19 cellular contexts compared by ENCODE assay signal in genomic region chr17:77867308-77867781, GRCh38.
DNase-seq lines count a peak whose midpoint lies in the region; ATAC-seq, FAIRE-seq and TF ChIP-seq lines count a peak whose summit lies in the region.
"Had no signal": no experiment of that assay in that cellular context is flagged by ENCODE, and none has a peak within 500 bp of the region (broad histone marks: within the 10 kb centered on the region; RNA-seq: fewer than 3 reads in every experiment).

No MANE protein-coding gene starts in this region.

- H3K4me2 ChIP-seq in GM23338 (no peak overlapping the region), astrocyte (ENCODE audit: low read length) (no peak overlapping the region), GM23248 (ENCODE audit: unreplicated experiment) (no peak overlapping the region)

- WGBS in GM23248 (ENCODE audit: low coverage in 1 of 2, low lambda C conversion rate in 2 of 2, missing lambda C conversion rate in 2 of 2), 2 experiments: 68 to 70% methylated on average over 5 of the region's 5 CpGs
- 75% methylated on average over 5 of the region's 5 CpGs for WGBS in suprapubic skin

- H3K27me3 Mint-ChIP-seq in GM23338 (ENCODE audit: insufficient read depth, low read depth, poor library complexity) (peaks cover 16% of the 10 kb centered on the region), astrocyte (ENCODE audit: low read depth, unreplicated experiment) (peaks cover 78% of the 10 kb centered on the region), progenitor cell of endocrine pancreas (peaks cover 23% of the 10 kb centered on the region), type B pancreatic cell (peaks cover 14% of the 10 kb centered on the region)

- DNase-seq in GM12892 (ENCODE audit: insufficient read length) (no peak), GM23338 (ENCODE audit: low spot score) (no peak), astrocyte (ENCODE audit: low read depth) (no peak), progenitor cell of endocrine pancreas (ENCODE audit: low spot score, unreplicated experiment) (no peak), type B pancreatic cell (ENCODE audit: extremely low spot score, unreplicated experiment) (no peak), GM23248 (no peak), suprapubic skin (ENCODE audit: low spot score in 2 of 2) (no peak), NCI-H1694 treated with DMSO at 0.1 percent for 48 hours (lab: John Stamatoyannopoulos, UW) (no peak)
- DNase-seq: activated CD8-positive, alpha-beta memory T cell treated with anti-CD3 and anti-CD28 coated beads, Interleukin-2, amount 10 ng/mL, durations not matched to agents 7 days and 5 days; activated gamma-delta T cell treated with Interleukin-2 at 50 U/mL for 16 hours; C1 segment of cervical spinal cord; foreskin melanocyte; NCI-H187 treated with DMSO at 0.1 percent for 48 hours; NCI-H524; PC-3; stimulated activated CD4-positive, alpha-beta T cell treated with anti-CD3 and anti-CD28 coated beads, Interleukin-2, amount 100 ng/mL, for 24 hours had no signal

- TF ChIP-seq CTCF in GM23338 (conservative IDR thresholded peaks at IDR 0.05; ENCODE audit: low read depth in 2 of 2): no peak
- TF ChIP-seq CTCF in astrocyte (IDR thresholded peaks at IDR 0.05; ENCODE audit: insufficient read depth, low read depth, low read length): no peak
- no peak for TF ChIP-seq CTCF in progenitor cell of endocrine pancreas (IDR thresholded peaks at IDR 0.05; ENCODE audit: unreplicated experiment)
- TF ChIP-seq CTCF in type B pancreatic cell (conservative IDR thresholded peaks at IDR 0.05): no peak
- TF ChIP-seq CTCF in suprapubic skin (IDR thresholded peaks at IDR 0.05): no peak

- H3K4me3 Mint-ChIP-seq in GM23338 (no peak overlapping the region), astrocyte (ENCODE audit: unreplicated experiment) (peak overlapping the region; percentile 20), progenitor cell of endocrine pancreas (ENCODE audit: low read depth) (no peak overlapping the region), type B pancreatic cell (no peak overlapping the region)
- H3K4me3 Mint-ChIP-seq: activated CD8-positive, alpha-beta memory T cell treated with anti-CD3 and anti-CD28 coated beads, Interleukin-2, amount 10 ng/mL, durations not matched to agents 7 days and 5 days had no signal

- no peak overlapping the region for H2AFZ ChIP-seq in GM23338
- H2AFZ ChIP-seq in astrocyte (ENCODE audit: low read depth, low read length): no peak overlapping the region
- no peak overlapping the region for H2AFZ ChIP-seq in GM23248

- no peaks in the 10 kb centered on the region for H3K36me3 ChIP-seq in GM23338 (ENCODE audit: insufficient read depth)
- no peaks in the 10 kb centered on the region for H3K36me3 ChIP-seq in astrocyte (ENCODE audit: insufficient read depth, low read length)
- H3K36me3 ChIP-seq in GM23248 (ENCODE audit: low read depth): no peaks in the 10 kb centered on the region
- H3K36me3 ChIP-seq in suprapubic skin: no peaks in the 10 kb centered on the region
- H3K36me3 ChIP-seq: tibial artery had no signal

- TF ChIP-seq POLR2A in GM12892 (IDR thresholded peaks at IDR 0.05; ENCODE audit: low read depth, low read length): no peak
- TF ChIP-seq POLR2A in suprapubic skin (IDR thresholded peaks at IDR 0.05): no peak

- ATAC-seq in GM23338: peak; percentile 65
- ATAC-seq: activated CD8-positive, alpha-beta memory T cell treated with anti-CD3 and anti-CD28 coated beads, Interleukin-2, amount 10 ng/mL, durations not matched to agents 7 days and 5 days; PC-3 had no signal

- H3K4me1 ChIP-seq in GM23338 (ENCODE audit: insufficient read depth) (no peaks in the 10 kb centered on the region), astrocyte (ENCODE audit: insufficient read depth, low read length) (no peaks in the 10 kb centered on the region), GM23248 (ENCODE audit: insufficient read depth) (peaks cover 16% of the 10 kb centered on the region), suprapubic skin (peaks cover 24% of the 10 kb centered on the region)

- FAIRE-seq in GM12892 (lab: Jason Lieb, UNC) (peak; percentile 44), astrocyte (lab: Jason Lieb, UNC) (no peak)
- FAIRE-seq: endothelial cell of umbilical vein had no signal

- H3K9me2 ChIP-seq in GM23338 (ENCODE audit: insufficient read depth): no peaks in the 10 kb centered on the region
- H3K9me2 ChIP-seq in GM23248 (ENCODE audit: insufficient read depth): no peaks in the 10 kb centered on the region

- H3K4me3 ChIP-seq in GM23338 (no peak overlapping the region), astrocyte (ENCODE audit: insufficient read depth, low read depth, low read length) (no peak overlapping the region), GM23248 (no peak overlapping the region), suprapubic skin (no peak overlapping the region)
- H3K4me3 ChIP-seq: lung, tibial artery had no signal

- no peaks in the 10 kb centered on the region for H3K27me3 ChIP-seq in GM23338 (ENCODE audit: insufficient read depth)
- H3K27me3 ChIP-seq in astrocyte (ENCODE audit: insufficient read depth, low read length): peaks cover 25% of the 10 kb centered on the region
- peaks cover 24% of the 10 kb centered on the region for H3K27me3 ChIP-seq in GM23248 (replicated peaks; ENCODE audit: insufficient read depth)
- peaks cover 3% of the 10 kb centered on the region for H3K27me3 ChIP-seq in suprapubic skin
- H3K27me3 ChIP-seq: tibial artery had no signal

- H3K79me2 ChIP-seq in GM23338 (replicated peaks; ENCODE audit: insufficient read depth): no peaks in the 10 kb centered on the region
- H3K79me2 ChIP-seq in astrocyte (ENCODE audit: insufficient read depth, low read length): no peaks in the 10 kb centered on the region
- H3K79me2 ChIP-seq in GM23248 (ENCODE audit: insufficient read depth): no peaks in the 10 kb centered on the region

- no peaks in the 10 kb centered on the region for H3F3A ChIP-seq in GM23338 (replicated peaks; ENCODE audit: low read depth)
- peaks cover 13% of the 10 kb centered on the region; the same call in 1 of the 2 replicates for H3F3A ChIP-seq in GM23248 (ENCODE audit: insufficient read depth)

- H3K9me3 Mint-ChIP-seq in GM23338 (no peaks in the 10 kb centered on the region; the same call in 2 of the 3 replicates), astrocyte (ENCODE audit: unreplicated experiment) (no peaks in the 10 kb centered on the region), progenitor cell of endocrine pancreas (ENCODE audit: low read depth) (no peaks in the 10 kb centered on the region), type B pancreatic cell (no peaks in the 10 kb centered on the region)

- H3K9me3 ChIP-seq in astrocyte (ENCODE audit: insufficient read depth, low read depth, low read length) (no peaks in the 10 kb centered on the region), GM23248 (ENCODE audit: low read depth) (no peaks in the 10 kb centered on the region), suprapubic skin (no peaks in the 10 kb centered on the region)
- H3K9me3 ChIP-seq: tibial artery had no signal

- H4K20me1 ChIP-seq in GM23338 (replicated peaks; ENCODE audit: insufficient read depth) (no peaks in the 10 kb centered on the region), astrocyte (ENCODE audit: insufficient read depth, low read length) (no peaks in the 10 kb centered on the region), GM23248 (ENCODE audit: insufficient read depth) (no peaks in the 10 kb centered on the region)

- no peak for TF ChIP-seq EP300 in suprapubic skin (IDR thresholded peaks at IDR 0.05)

- H3K36me3 Mint-ChIP-seq in GM23338 (ENCODE audit: low read depth) (no peaks in the 10 kb centered on the region), astrocyte (ENCODE audit: low read depth, unreplicated experiment) (no peaks in the 10 kb centered on the region), progenitor cell of endocrine pancreas (ENCODE audit: insufficient read depth) (no peaks in the 10 kb centered on the region), type B pancreatic cell (no peaks in the 10 kb centered on the region)
- H3K36me3 Mint-ChIP-seq: activated CD8-positive, alpha-beta memory T cell treated with anti-CD3 and anti-CD28 coated beads, Interleukin-2, amount 10 ng/mL, durations not matched to agents 7 days and 5 days had no signal

- H3K27ac ChIP-seq in GM23338 (ENCODE audit: low read depth) (no peak overlapping the region), astrocyte (ENCODE audit: low read depth, low read length) (no peak overlapping the region), GM23248 (no peak overlapping the region), suprapubic skin (no peak overlapping the region)
- H3K27ac ChIP-seq: tibial artery had no signal

- in situ Hi-C loops in GM23248 (cut with MboI): no loop called here

- H3K4me1 Mint-ChIP-seq in GM23338 (peaks cover 24% of the 10 kb centered on the region), astrocyte (ENCODE audit: low read depth, unreplicated experiment) (no peaks in the 10 kb centered on the region), progenitor cell of endocrine pancreas (ENCODE audit: low read depth) (no peaks in the 10 kb centered on the region), type B pancreatic cell (ENCODE audit: unreplicated experiment) (peaks cover 12% of the 10 kb centered on the region)

- H3K27ac Mint-ChIP-seq in GM23338 (no peak overlapping the region), astrocyte (ENCODE audit: unreplicated experiment) (no peak overlapping the region), progenitor cell of endocrine pancreas (peak overlapping the region; percentile 2), type B pancreatic cell (no peak overlapping the region)
- H3K27ac Mint-ChIP-seq: activated CD8-positive, alpha-beta memory T cell treated with anti-CD3 and anti-CD28 coated beads, Interleukin-2, amount 10 ng/mL, durations not matched to agents 7 days and 5 days had no signal

- H3K9ac ChIP-seq in astrocyte (ENCODE audit: low read length) (no peak overlapping the region), GM23248 (no peak overlapping the region)

TF ChIP-seq in GM23338, 12 proteins besides CTCF, POLR2A, EP300 and RAD21 (continues in another document):
- no peak for TF ChIP-seq ZNF331 (CRISPR knock-in tag; IDR thresholded peaks at IDR 0.05; ENCODE audit: low read depth)
